In genomic region chr5:86971034-86971511, GRCh38 we compare ENCODE assay signal across 8 cellular contexts.
DNase-seq lines count a peak whose midpoint lies in the region; ATAC-seq and TF ChIP-seq lines count a peak whose summit lies in the region.

No MANE protein-coding gene starts in this region.

- TF ChIP-seq POLR2A in gastroesophageal sphincter (IDR thresholded peaks at IDR 0.05) (no peak), lower leg skin (IDR thresholded peaks at IDR 0.05) (no peak)

- intact Hi-C loops in CD4-positive, alpha-beta T cell (cut with DNase I, micrococcal nuclease), result no loop called here
- intact Hi-C loops in lower leg skin (cut with DNase I; ENCODE audit: low total_unique reads), result no loop called here

- no peak for ATAC-seq in CD4-positive, alpha-beta T cell (ENCODE audit: poor library complexity)
- ATAC-seq in GM21526 (IDR thresholded peaks at IDR 0.05; ENCODE audit: low FRiP score, unreplicated experiment) (peak; percentile 85), gastroesophageal sphincter (peak; percentile 48), GM21423 (IDR thresholded peaks at IDR 0.05; ENCODE audit: unreplicated experiment) (no peak)

- DNase-seq in CD4-positive, alpha-beta T cell, result no peak
- DNase-seq in NOMO-1 treated with DMSO at 0.1 percent for 48 hours (lab: John Stamatoyannopoulos, UW; ENCODE audit: unreplicated experiment) (peak; percentile 47), lower leg skin (ENCODE audit: low spot score in 2 of 2) (no peak), NCI-H2081 treated with DMSO at 0.1 percent for 48 hours (lab: John Stamatoyannopoulos, UW) (no peak), NCI-H1417 treated with DMSO at 0.1 percent for 48 hours (lab: John Stamatoyannopoulos, UW) (no peak)

- no peaks in the 10 kb centered on the region for H3K36me3 ChIP-seq in gastroesophageal sphincter

- no peak overlapping the region for H3K27ac ChIP-seq in CD4-positive, alpha-beta T cell (ENCODE audit: low read depth, low read length)
- no peak overlapping the region for H3K27ac ChIP-seq in gastroesophageal sphincter

- no peak overlapping the region for H3K4me3 Mint-ChIP-seq in CD4-positive, alpha-beta T cell

- H3K9me3 Mint-ChIP-seq in CD4-positive, alpha-beta T cell, result no peaks in the 10 kb centered on the region

- no peak for TF ChIP-seq EP300 in gastroesophageal sphincter (IDR thresholded peaks at IDR 0.05)

- 49 to 65% methylated on average over 4 of the region's 4 CpGs for WGBS in gastroesophageal sphincter (ENCODE audit: low coverage in 1 of 2), 2 donors
- 20 to 28% methylated on average over 4 of the region's 4 CpGs for WGBS in lower leg skin, 2 donors

- peak; percentile 8 for TF ChIP-seq CTCF in CD4-positive, alpha-beta T cell (IDR thresholded peaks at IDR 0.05)
- TF ChIP-seq CTCF in gastroesophageal sphincter (IDR thresholded peaks at IDR 0.05), result peak in 3 of 4 experiments; percentile 3 to 21 (median 7)
- no peak for TF ChIP-seq CTCF in lower leg skin (IDR thresholded peaks at IDR 0.05)

- H3K27ac Mint-ChIP-seq in CD4-positive, alpha-beta T cell, result no peak overlapping the region

- H3K4me1 ChIP-seq in gastroesophageal sphincter, result peaks cover 0 to 7% (median 3%) of the 10 kb centered on the region in 3 donors

- CTCF ChIA-PET in CD4-positive, alpha-beta T cell (lab: Charles Lee), result interaction anchor here (1.6 kb wide), 1 partner anchor 429 kb away, joined by 4 read pairs; no protein-coding TSS in a partner anchor

- no peak overlapping the region for H3K4me3 ChIP-seq in gastroesophageal sphincter
- H3K4me3 ChIP-seq in lower leg skin (ENCODE audit: low read depth, poor library complexity, severe bottlenecking), result no peak overlapping the region

- H3K36me3 Mint-ChIP-seq in CD4-positive, alpha-beta T cell (ENCODE audit: low read depth), result no peaks in the 10 kb centered on the region

- H3K27me3 ChIP-seq in CD4-positive, alpha-beta T cell (ENCODE audit: control insufficient read depth, insufficient read depth, low read length), result no peaks in the 10 kb centered on the region
- no peaks in the 10 kb centered on the region for H3K27me3 ChIP-seq in gastroesophageal sphincter

- POLR2A ChIA-PET in CD4-positive, alpha-beta T cell (lab: Charles Lee), result no interaction called here

- peaks cover 4% of the 10 kb centered on the region for H3K4me1 Mint-ChIP-seq in CD4-positive, alpha-beta T cell (ENCODE audit: low read depth)

- peaks cover 17% of the 10 kb centered on the region for H3K27me3 Mint-ChIP-seq in CD4-positive, alpha-beta T cell

- H3K9me3 ChIP-seq in CD4-positive, alpha-beta T cell (ENCODE audit: control insufficient read depth, low read length), result no peaks in the 10 kb centered on the region
- no peaks in the 10 kb centered on the region for H3K9me3 ChIP-seq in gastroesophageal sphincter

Comparison
In these comparisons a context has a peak if more than half of its experiments do, and no peak if none do; other contexts are left out.
1. ATAC-seq: peak in GM21526 (single experiment) and gastroesophageal sphincter (single experiment); none in CD4-positive, alpha-beta T cell (single experiment) and GM21423 (single experiment).
2. CTCF ChIP-seq: peak in CD4-positive, alpha-beta T cell (single experiment) and gastroesophageal sphincter (3 of 4); none in lower leg skin (0 of 3).